In genomic region chr2:196971574-196972279, GRCh38 we compare ENCODE assay signal across 1 cellular context.
TF ChIP-seq lines count a peak whose summit lies in the region.

No MANE protein-coding gene starts in this region.

TF ChIP-seq in IMR-90, 13 proteins besides CTCF, POLR2A, EP300 and RAD21 (continued from another document):
- no peak for TF ChIP-seq ELK1 (IDR thresholded peaks at IDR 0.05; ENCODE audit: borderline replicate concordance, low read depth, low read length)
- TF ChIP-seq BHLHE40 (IDR thresholded peaks at IDR 0.05; ENCODE audit: low read depth, low read length), result no peak
- no peak for TF ChIP-seq MAFK (IDR thresholded peaks at IDR 0.05; ENCODE audit: low read depth, low read length)
- TF ChIP-seq NFE2L2 (IDR thresholded peaks at IDR 0.05; ENCODE audit: low read depth, low read length), result no peak
- no peak for TF ChIP-seq MXI1 (IDR thresholded peaks at IDR 0.05; ENCODE audit: borderline replicate concordance, low read depth, low read length)
- no peak for TF ChIP-seq CEBPB (IDR thresholded peaks at IDR 0.05; ENCODE audit: low read depth, low read length)
- no peak for TF ChIP-seq FOS (IDR thresholded peaks at IDR 0.05; ENCODE audit: low read depth, low read length)
- no peak for TF ChIP-seq RCOR1 (IDR thresholded peaks at IDR 0.05; ENCODE audit: insufficient replicate concordance, low read length)
- no peak for TF ChIP-seq CHD1 (IDR thresholded peaks at IDR 0.05; ENCODE audit: low read depth, low read length)
- TF ChIP-seq USF2 (IDR thresholded peaks at IDR 0.05; ENCODE audit: low read depth, low read length), result no peak
- no peak for TF ChIP-seq RFX5 (IDR thresholded peaks at IDR 0.05; ENCODE audit: low read depth, low read length)
- no peak for TF ChIP-seq SMC3 (IDR thresholded peaks at IDR 0.05; ENCODE audit: low read depth, low read length)
TF ChIP-seq in IMR-90: peak in this region for 0.
